Comparison of ENCODE assay signal across 9 cellular contexts in the genomic region with DNA sequence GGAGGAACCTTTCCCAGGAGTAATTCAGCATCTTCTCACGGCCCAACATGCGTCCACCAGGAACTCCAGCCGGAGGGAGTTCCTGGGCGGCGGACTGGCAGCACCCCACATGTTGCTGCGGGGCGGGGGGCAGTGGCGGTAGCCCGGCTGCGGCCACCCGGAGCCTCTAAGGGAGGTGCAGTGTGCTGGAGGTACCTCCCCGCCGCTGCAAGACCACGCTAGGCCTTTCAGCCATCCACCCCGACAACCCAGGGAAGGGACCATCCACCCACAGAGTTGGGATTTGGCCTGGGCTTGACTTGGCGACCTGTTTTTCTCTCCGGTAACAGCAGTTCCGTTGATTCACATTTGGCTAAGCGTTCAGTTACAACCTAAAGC. TPM values are rescaled to one million over a fixed set of nuclear protein-coding genes. Genes with fewer than 3 reads are reported as not detected.
DNase-seq lines count a peak whose midpoint lies in the region; ATAC-seq, FAIRE-seq and TF ChIP-seq lines count a peak whose summit lies in the region.
"Had no signal": no experiment of that assay in that cellular context is flagged by ENCODE, and none has a peak within 500 bp of the region (broad histone marks: within the 10 kb centered on the region; RNA-seq: fewer than 3 reads in every experiment).

No MANE protein-coding gene starts in this region.

- ATAC-seq in GM18858 (IDR thresholded peaks at IDR 0.05; ENCODE audit: unreplicated experiment), result no peak
- no peak for ATAC-seq in GM18505 (IDR thresholded peaks at IDR 0.05; ENCODE audit: unreplicated experiment)
- no peak for ATAC-seq in left lobe of liver

- H3K4me3 ChIP-seq in HEK293 (ENCODE audit: low read depth, low read length) (peak overlapping the region; percentile 78), iPS-18c (ENCODE audit: insufficient read depth, low read depth, low read length) (peak overlapping the region; percentile 90), small intestine (ENCODE audit: low read depth in 1 of 2, low read length in 2 of 2) (peak overlapping the region in 1 of 2 donors; percentile 50)

- POLR2A ChIA-PET in HEK293 (lab: Yijun Ruan, JAX), result interaction anchor here (0.5 to 1.4 kb wide), 2 partner anchors 17 to 60 kb away, joined by 3 to 4 read pairs; no protein-coding TSS in a partner anchor

- WGBS in small intestine, 3 donors, result 2 to 6% (median 3%) methylated on average over 16 to 19 of the region's 19 CpGs

- H3K27ac ChIP-seq in HEK293 (ENCODE audit: extremely low read depth, low read depth, low read length), result peak overlapping the region; percentile 94; the same call in 1 of the 2 replicates
- no peak overlapping the region for H3K27ac ChIP-seq in small intestine (ENCODE audit: low read depth in 1 of 2, low read length in 1 of 2)

- H3K9me3 ChIP-seq in HEK293 (ENCODE audit: control insufficient read depth, insufficient read depth, low read depth, low read length), result no peaks in the 10 kb centered on the region
- H3K9me3 ChIP-seq in iPS-18c (ENCODE audit: control insufficient read depth, insufficient read depth, low read length), result no peaks in the 10 kb centered on the region
- H3K9me3 ChIP-seq in small intestine (ENCODE audit: control insufficient read depth, low read depth), result no peaks in the 10 kb centered on the region

- 0 out of 2 replicates have a peak, but pooled peaks have one; percentile 4 for TF ChIP-seq CTCF in HEK293 (tag by site-specific recombination; IDR thresholded peaks at IDR 0.05)

- H3K4me1 ChIP-seq in HEK293 (ENCODE audit: control insufficient read depth, insufficient read depth, low read length) (peaks cover 4% of the 10 kb centered on the region; the same call in 1 of the 2 replicates), small intestine (ENCODE audit: control insufficient read depth in 2 of 2, insufficient read depth in 1 of 2, low read depth in 1 of 2, low read length in 1 of 2) (peaks cover 0 to 3% of the 10 kb centered on the region in 2 donors)

- CTCF ChIA-PET in HEK293 (lab: Yijun Ruan, JAX), result interaction anchor here (0.5 to 3.2 kb wide), 5 partner anchors 23 to 314 kb away, joined by 3 to 8 read pairs (median 4); no protein-coding TSS in a partner anchor

- H3K36me3 ChIP-seq in HEK293 (ENCODE audit: control insufficient read depth in 2 of 2, insufficient read depth in 1 of 2, low read length in 2 of 2), result no peaks in the 10 kb centered on the region
- H3K36me3 ChIP-seq in small intestine (ENCODE audit: control insufficient read depth in 2 of 2, insufficient read depth in 2 of 2, low read length in 2 of 2), result no peaks in the 10 kb centered on the region

- H3K27me3 ChIP-seq in small intestine (ENCODE audit: control insufficient read depth in 2 of 2, insufficient read depth in 2 of 2, low read length in 2 of 2), result peaks cover 0 to 2% of the 10 kb centered on the region in 2 donors

- no peak for FAIRE-seq in small intestine (lab: Jason Lieb, UNC)

- intact Hi-C loops in posterior vena cava (cut with DNase I), result no loop called here

- DNase-seq in T1000 (lab: John Stamatoyannopoulos, UW) (peak; percentile 25), small intestine (peak; percentile 13), left lobe of liver (ENCODE audit: low spot score) (no peak), posterior vena cava (ENCODE audit: low spot score) (no peak)
- DNase-seq: activated naive CD4-positive, alpha-beta T cell had no signal

- no peak for TF ChIP-seq POLR2A in GM18505 (IDR thresholded peaks at IDR 0.05; ENCODE audit: borderline replicate concordance, extremely low read depth, insufficient read depth, insufficient read length)

TF ChIP-seq in HEK293, 187 proteins besides CTCF, POLR2A, EP300 and RAD21 (continues in another document):
- TF ChIP-seq ZBTB17 (tag by site-specific recombination; IDR thresholded peaks at IDR 0.05) (no peak), ZBTB48 (tag by site-specific recombination; IDR thresholded peaks at IDR 0.05) (no peak), PRDM2 (tag by site-specific recombination; IDR thresholded peaks at IDR 0.05; ENCODE audit: borderline replicate concordance) (no peak), ZNF133 (tag by site-specific recombination; IDR thresholded peaks at IDR 0.05) (no peak), ZNF112 (tag by site-specific recombination; IDR thresholded peaks at IDR 0.05) (no peak), ZFP3 (tag by site-specific recombination; IDR thresholded peaks at IDR 0.05; ENCODE audit: low read depth) (no peak), ZNF248 (tag by site-specific recombination; IDR thresholded peaks at IDR 0.05) (no peak), ZNF23 (tag by site-specific recombination; IDR thresholded peaks at IDR 0.05; ENCODE audit: borderline replicate concordance) (no peak), SCRT2 (tag by site-specific recombination; IDR thresholded peaks at IDR 0.05) (peak; percentile 91), ZNF2 (tag by site-specific recombination; IDR thresholded peaks at IDR 0.05) (no peak), KLF8 (tag by site-specific recombination; IDR thresholded peaks at IDR 0.05) (no peak), ZNF140 (tag by site-specific recombination; IDR thresholded peaks at IDR 0.05) (no peak), ZNF776 (tag by site-specific recombination; IDR thresholded peaks at IDR 0.05; ENCODE audit: borderline replicate concordance) (no peak), KLF7 (tag by site-specific recombination; IDR thresholded peaks at IDR 0.05; ENCODE audit: borderline replicate concordance) (no peak), ZNF341 (tag by site-specific recombination; IDR thresholded peaks at IDR 0.05; ENCODE audit: low read depth) (peak; percentile 76; the same call in 1 of the 2 replicates), HOXA7 (CRISPR knock-in tag; IDR thresholded peaks at IDR 0.05; ENCODE audit: borderline replicate concordance) (no peak), GFI1B (tag by site-specific recombination; IDR thresholded peaks at IDR 0.05) (no peak), ZNF596 (tag by site-specific recombination; IDR thresholded peaks at IDR 0.05) (no peak)
- TF ChIP-seq, protein P1, sequence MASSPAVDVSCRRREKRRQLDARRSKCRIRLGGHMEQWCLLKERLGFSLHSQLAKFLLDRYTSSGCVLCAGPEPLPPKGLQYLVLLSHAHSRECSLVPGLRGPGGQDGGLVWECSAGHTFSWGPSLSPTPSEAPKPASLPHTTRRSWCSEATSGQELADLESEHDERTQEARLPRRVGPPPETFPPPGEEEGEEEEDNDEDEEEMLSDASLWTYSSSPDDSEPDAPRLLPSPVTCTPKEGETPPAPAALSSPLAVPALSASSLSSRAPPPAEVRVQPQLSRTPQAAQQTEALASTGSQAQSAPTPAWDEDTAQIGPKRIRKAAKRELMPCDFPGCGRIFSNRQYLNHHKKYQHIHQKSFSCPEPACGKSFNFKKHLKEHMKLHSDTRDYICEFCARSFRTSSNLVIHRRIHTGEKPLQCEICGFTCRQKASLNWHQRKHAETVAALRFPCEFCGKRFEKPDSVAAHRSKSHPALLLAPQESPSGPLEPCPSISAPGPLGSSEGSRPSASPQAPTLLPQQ (tag by site-specific recombination; IDR thresholded peaks at IDR 0.05), result no peak

RNA-seq across cellular contexts. Expression of gene LYPD6, which starts 0.6 kb away (rescaled TPM):
- polyA plus RNA-seq in small intestine, result 1 to 10 TPM; 1.8 to 3.8 (median 1.9) TPM
- total RNA-seq in left lobe of liver (0.25 TPM), posterior vena cava (under 1 TPM; 0.23 to 0.38 TPM)

Comparison
In these comparisons a context has a peak if more than half of its experiments do, and no peak if none do; other contexts are left out.
1. DNase-seq: peak in T1000 (single experiment) and small intestine (single experiment); none in left lobe of liver (single experiment) and posterior vena cava (single experiment).